In genomic region chr12:92080390-92081285, GRCh38 we compare ENCODE assay signal across 1 cellular context.
TF ChIP-seq lines count a peak whose summit lies in the region.

No MANE protein-coding gene starts in this region.

TF ChIP-seq in IMR-90, 13 proteins besides CTCF, POLR2A, EP300 and RAD21 (continued from another document):
- TF ChIP-seq MAZ (IDR thresholded peaks at IDR 0.05; ENCODE audit: borderline replicate concordance, low read depth, low read length) = no peak
- no peak for TF ChIP-seq CHD1 (IDR thresholded peaks at IDR 0.05; ENCODE audit: low read depth, low read length)
